ENCODE assay signal across 1 cellular context in genomic region chr7:99019523-99020412, GRCh38.
TF ChIP-seq lines count a peak whose summit lies in the region.

No MANE protein-coding gene starts in this region.

TF ChIP-seq in K562, 482 proteins besides CTCF, POLR2A, EP300 and RAD21:
- peak; percentile 41; the same call in 1 of the 2 replicates for TF ChIP-seq POLR2AphosphoS2 (IDR thresholded peaks at IDR 0.05; ENCODE audit: low read length)
- TF ChIP-seq CHD1 (IDR thresholded peaks at IDR 0.05; ENCODE audit: low read length) = no peak
